ENCODE assay signal across 8 cellular contexts in the genomic region with DNA sequence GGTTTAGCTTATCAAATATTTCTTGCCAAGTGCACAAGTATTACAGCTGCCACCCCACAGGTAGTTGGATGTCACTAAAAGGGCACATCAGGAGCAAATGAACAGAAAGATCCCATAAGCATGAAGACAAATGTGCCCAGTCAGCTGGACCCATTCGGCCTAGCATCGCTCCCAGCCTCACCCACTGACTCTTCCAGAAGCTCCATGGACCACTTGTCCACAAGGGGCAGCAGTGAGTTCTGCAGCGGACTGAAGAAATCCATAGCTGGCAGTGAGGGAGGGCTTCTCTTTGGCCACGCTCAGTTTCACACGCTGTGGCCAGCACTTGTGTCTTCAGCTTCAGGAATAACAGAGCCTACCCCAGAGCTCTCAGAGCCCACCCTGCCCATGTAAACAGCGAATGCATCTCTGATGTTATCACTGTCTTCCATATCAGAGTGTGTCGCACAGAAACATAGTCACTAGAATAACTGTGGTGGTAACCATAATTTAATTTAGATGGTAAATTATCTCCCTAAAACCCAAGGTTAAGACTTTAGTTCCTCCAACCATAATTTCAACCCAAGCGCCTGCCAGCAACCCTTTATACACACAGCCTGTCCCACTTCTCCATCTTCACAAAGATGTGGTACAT. TPM values are rescaled to one million over a fixed set of nuclear protein-coding genes. Genes with fewer than 3 reads are reported as not detected.
A peak's percentile ranks its signal among the peaks of the same experiment; 100 is the strongest.
DNase-seq lines count a peak whose midpoint lies in the region; ATAC-seq and TF ChIP-seq lines count a peak whose summit lies in the region.

No MANE protein-coding gene starts in this region.

- ATAC-seq in HG03045 (IDR thresholded peaks at IDR 0.05; ENCODE audit: unreplicated experiment) = peak; percentile 72

- H3K36me3 Mint-ChIP-seq in mesothelial cell of epicardium = no peaks in the 10 kb centered on the region

- no peaks in the 10 kb centered on the region for H3K4me1 Mint-ChIP-seq in mesothelial cell of epicardium

- H3K4me3 Mint-ChIP-seq in mesothelial cell of epicardium = no peak overlapping the region

- DNase-seq in A172 (ENCODE audit: low spot score) = peak; percentile 72
- DNase-seq in GM13976 (ENCODE audit: low spot score) = peak; percentile 49
- peak; percentile 44 to 83 for DNase-seq in NCI-H526 (lab: John Stamatoyannopoulos, UW)
- DNase-seq in activated CD4-positive, alpha-beta T cell treated with anti-CD3 and anti-CD28 coated beads, Interleukin-2, amount 50 U/mL, for 48 hours = peak; percentile 67 to 74
- DNase-seq in effector CD4-positive, alpha-beta T cell = peak; percentile 30
- peak; percentile 24 to 65 for DNase-seq in mesothelial cell of epicardium (ENCODE audit: low spot score in 2 of 2, unreplicated experiment in 2 of 2)
- DNase-seq in stimulated activated CD8-positive, alpha-beta memory T cell treated with anti-CD3 and anti-CD28 coated beads, Interleukin-4, amount 100 ng/mL, for 24 hours (ENCODE audit: low read depth) = peak; percentile 32

- no peaks in the 10 kb centered on the region for H3K9me3 Mint-ChIP-seq in mesothelial cell of epicardium

- no peak overlapping the region for H3K27ac Mint-ChIP-seq in mesothelial cell of epicardium

- peaks cover 24% of the 10 kb centered on the region for H3K27me3 Mint-ChIP-seq in mesothelial cell of epicardium (ENCODE audit: low read depth)

- TF ChIP-seq CTCF in GM13976 (IDR thresholded peaks at IDR 0.05; ENCODE audit: borderline replicate concordance, control extremely low read depth, extremely low read depth, insufficient read depth, missing control alignments) (peak; percentile 79), mesothelial cell of epicardium (IDR thresholded peaks at IDR 0.05; ENCODE audit: unreplicated experiment) (peak; percentile 78)

- in situ Hi-C loops in GM13976 (cut with MboI; ENCODE audit: low sequenced_read_pairs, unreplicated experiment) = no loop called here

RNA-seq across cellular contexts. Expression of gene CGA, which starts 15.8 kb away (rescaled TPM):
- total RNA-seq in A172 (2014; rRNA removed; shearing (Covaris generic)) = not detected in 2 replicates
- not detected in 3 replicates for total RNA-seq in mesothelial cell of epicardium

Comparison
In these comparisons a context has a peak if more than half of its experiments do, and no peak if none do; other contexts are left out.
1. Peak in every context shown above with its lines: DNase-seq and ATAC-seq.